ENCODE assay signal across 12 cellular contexts in genomic region chr22:23113067-23113846, GRCh38. TPM values are rescaled to one million over a fixed set of nuclear protein-coding genes. Genes with fewer than 3 reads are reported as not detected.
DNase-seq lines count a peak whose midpoint lies in the region; ATAC-seq, FAIRE-seq and TF ChIP-seq lines count a peak whose summit lies in the region.
"Had no signal": no experiment of that assay in that cellular context is flagged by ENCODE, and none has a peak within 500 bp of the region (broad histone marks: within the 10 kb centered on the region; RNA-seq: fewer than 3 reads in every experiment).

No MANE protein-coding gene starts in this region.

- no peaks in the 10 kb centered on the region for H3K4me1 Mint-ChIP-seq in activated B cell treated with CpG ODN at 0.5 μM for 24 hours
- H3K4me1 Mint-ChIP-seq: CD4-positive, CD25-positive, alpha-beta regulatory T cell; central memory CD8-positive, alpha-beta T cell had no signal

- POLR2A ChIA-PET in activated B cell treated with CpG ODN at 0.5 μM for 24 hours (lab: Charles Lee): no interaction called here

- no peak for FAIRE-seq in GM12892 (lab: Jason Lieb, UNC)
- FAIRE-seq: pancreas had no signal

- H3K9me3 Mint-ChIP-seq in activated B cell treated with CpG ODN at 0.5 μM for 24 hours: no peaks in the 10 kb centered on the region
- H3K9me3 Mint-ChIP-seq: CD4-positive, CD25-positive, alpha-beta regulatory T cell; central memory CD8-positive, alpha-beta T cell had no signal

- intact Hi-C loops in activated B cell treated with CpG ODN at 0.5 μM for 24 hours (cut with micrococcal nuclease): no loop called here
- intact Hi-C loops in left lung (cut with DNase I): no loop called here

- TF ChIP-seq CTCF in AG10803 (conservative IDR thresholded peaks at IDR 0.05; ENCODE audit: low read length) (no peak), HFF-Myc (IDR thresholded peaks at IDR 0.05; ENCODE audit: low read depth, low read length, missing control alignments) (no peak), activated B cell treated with CpG ODN at 0.5 μM for 24 hours (IDR thresholded peaks at IDR 0.05) (no peak), left lung (IDR thresholded peaks at IDR 0.05) (no peak)

- no peak overlapping the region for H3K27ac Mint-ChIP-seq in activated B cell treated with CpG ODN at 0.5 μM for 24 hours
- H3K27ac Mint-ChIP-seq: CD4-positive, CD25-positive, alpha-beta regulatory T cell had no signal

- no peaks in the 10 kb centered on the region for H3K27me3 ChIP-seq in left lung
- H3K27me3 ChIP-seq: pancreas had no signal

- TF ChIP-seq POLR2A in GM12892 (IDR thresholded peaks at IDR 0.05; ENCODE audit: low read depth, low read length): no peak

- H3K4me3 Mint-ChIP-seq in activated B cell treated with CpG ODN at 0.5 μM for 24 hours: no peak overlapping the region
- H3K4me3 Mint-ChIP-seq: CD4-positive, CD25-positive, alpha-beta regulatory T cell; central memory CD8-positive, alpha-beta T cell had no signal

- H3K9me3 ChIP-seq in left lung: no peaks in the 10 kb centered on the region
- H3K9me3 ChIP-seq: pancreas had no signal

- no peaks in the 10 kb centered on the region for H3K36me3 Mint-ChIP-seq in activated B cell treated with CpG ODN at 0.5 μM for 24 hours (ENCODE audit: low read depth)
- H3K36me3 Mint-ChIP-seq: CD4-positive, CD25-positive, alpha-beta regulatory T cell had no signal

- H3K4me3 ChIP-seq in AG10803 (ENCODE audit: low read length) (no peak overlapping the region), HFF-Myc (replicated peaks; ENCODE audit: low read depth, low read length) (no peak overlapping the region), left lung (no peak overlapping the region)
- H3K4me3 ChIP-seq: pancreas had no signal

- no peaks in the 10 kb centered on the region for H3K27me3 Mint-ChIP-seq in activated B cell treated with CpG ODN at 0.5 μM for 24 hours
- H3K27me3 Mint-ChIP-seq: CD4-positive, CD25-positive, alpha-beta regulatory T cell; central memory CD8-positive, alpha-beta T cell had no signal

- H3K4me1 ChIP-seq in left lung: no peaks in the 10 kb centered on the region
- H3K4me1 ChIP-seq: pancreas had no signal

- H3K36me3 ChIP-seq in left lung: no peaks in the 10 kb centered on the region
- H3K36me3 ChIP-seq: pancreas had no signal

- CTCF ChIA-PET in activated B cell treated with CpG ODN at 0.5 μM for 24 hours (lab: Charles Lee): interaction anchor here (1.7 kb wide), 1 partner anchor 153 kb away, joined by 10 read pairs; no protein-coding TSS in a partner anchor

- no peak overlapping the region for H3K27ac ChIP-seq in left lung
- H3K27ac ChIP-seq: pancreas had no signal

- ATAC-seq in activated B cell treated with CpG ODN at 0.5 μM for 24 hours (ENCODE audit: low read depth) (peak; percentile 31), left lung (no peak), HG02973 (IDR thresholded peaks at IDR 0.05; ENCODE audit: unreplicated experiment) (no peak), HG03342 (IDR thresholded peaks at IDR 0.05; ENCODE audit: unreplicated experiment) (no peak)

- DNase-seq in AG10803 (ENCODE audit: low read depth) (peak; percentile 67), HFF-Myc (ENCODE audit: extremely low read depth, low read depth) (peak; percentile 46), activated B cell treated with CpG ODN at 0.5 μM for 24 hours (no peak), hippocampal formation (lab: John Stamatoyannopoulos, UW) (peak; percentile 69 to 82), left lung (no peak), GM12892 (ENCODE audit: insufficient read length) (no peak)
- DNase-seq: CD4-positive, CD25-positive, alpha-beta regulatory T cell; SW 1271 had no signal

RNA-seq across cellular contexts. Expression of gene RSPH14, which starts 28.5 kb away (rescaled TPM):
- total RNA-seq in activated B cell treated with CpG ODN at 0.5 μM for 24 hours: not detected in 2 replicates
- 1 to 10 TPM in 1 of 2 donors, under 1 TPM in 1; 0.41 to 1.8 TPM for total RNA-seq in left lung
- polyA plus RNA-seq in GM12892 (2012; ENCODE audit: missing spikeins): not detected
- total RNA-seq: CD4-positive, CD25-positive, alpha-beta regulatory T cell had no signal

RNA-seq across cellular contexts. Expression of gene RAB36, which starts 32.0 kb away (rescaled TPM):
- 1.7 and 2.1 TPM in 2 replicates for total RNA-seq in activated B cell treated with CpG ODN at 0.5 μM for 24 hours
- total RNA-seq in left lung: 1 to 10 TPM; 3.8 to 10.0 TPM
- polyA plus RNA-seq in GM12892 (2012; ENCODE audit: missing spikeins): not detected

RNA-seq across cellular contexts. Expression of gene GNAZ, which starts 42.9 kb away (rescaled TPM):
- 9.3 and 12.2 TPM in 2 replicates for total RNA-seq in activated B cell treated with CpG ODN at 0.5 μM for 24 hours
- 1 to 10 TPM; 1.7 to 2.1 TPM for total RNA-seq in left lung
- polyA plus RNA-seq in GM12892 (2012; ENCODE audit: missing spikeins): 0.06 TPM

Comparison
In these comparisons a context has a peak if more than half of its experiments do, and no peak if none do; other contexts are left out.
1. DNase-seq: peak in AG10803 (single experiment), HFF-Myc (single experiment) and hippocampal formation (2 of 2); none in activated B cell treated with CpG ODN at 0.5 μM for 24 hours (single experiment), left lung (0 of 2) and GM12892 (single experiment).